Comparison of ENCODE assay signal across 19 cellular contexts in the genomic region with DNA sequence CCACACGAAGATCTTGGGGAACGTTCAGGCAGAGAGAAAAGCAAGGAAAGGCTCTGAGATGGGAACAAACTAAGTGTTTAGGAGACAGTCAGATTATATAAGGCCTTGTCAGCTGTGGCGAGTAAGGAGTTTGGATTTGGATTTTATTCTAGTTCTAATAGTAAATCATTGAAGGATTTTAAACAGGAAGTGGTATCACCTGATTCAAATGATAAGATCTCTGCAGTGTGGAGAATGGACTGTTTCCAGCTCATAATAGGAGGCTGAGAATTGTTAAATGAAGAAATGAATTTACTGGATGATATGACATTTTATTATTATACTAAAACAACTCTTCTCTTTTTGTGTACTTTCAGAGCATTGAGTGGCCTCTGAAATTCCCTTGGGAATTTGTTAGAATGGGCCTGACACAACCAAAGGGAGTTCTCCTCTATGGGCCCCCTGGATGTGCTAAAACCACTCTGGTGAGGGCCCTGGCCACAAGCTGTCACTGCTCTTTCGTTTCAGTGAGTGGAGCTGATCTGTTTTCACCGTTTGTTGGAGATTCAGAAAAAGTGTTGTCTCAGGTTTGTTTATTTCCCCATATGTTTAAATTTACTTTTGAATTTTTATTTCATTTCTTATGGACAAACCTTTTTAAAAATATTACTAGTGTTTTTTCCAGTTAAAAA. TPM values are rescaled to one million over a fixed set of nuclear protein-coding genes. Genes with fewer than 3 reads are reported as not detected.
DNase-seq lines count a peak whose midpoint lies in the region; ATAC-seq, FAIRE-seq and TF ChIP-seq lines count a peak whose summit lies in the region.
"Had no signal": no experiment of that assay in that cellular context is flagged by ENCODE, and none has a peak within 500 bp of the region (broad histone marks: within the 10 kb centered on the region; RNA-seq: fewer than 3 reads in every experiment).

No MANE protein-coding gene starts in this region.

- H3K4me2 ChIP-seq in keratinocyte (ENCODE audit: control insufficient read depth, extremely low read depth, insufficient read depth, low read depth, low read length) = no peak overlapping the region

- H3K27me3 ChIP-seq in keratinocyte (ENCODE audit: control insufficient read depth, extremely low read depth, insufficient read depth, low read length) = no peaks in the 10 kb centered on the region
- H3K27me3 ChIP-seq: body of pancreas, gastrocnemius medialis, ovary had no signal

- no peaks in the 10 kb centered on the region for H3K27me3 Mint-ChIP-seq in stimulated activated naive CD8-positive, alpha-beta T cell treated with anti-CD3 and anti-CD28 coated beads, Interleukin-15, amount 100 ng/mL, for 72 hours
- no peaks in the 10 kb centered on the region for H3K27me3 Mint-ChIP-seq in activated B cell treated with CpG ODN at 0.5 μM for 24 hours
- H3K27me3 Mint-ChIP-seq: IgD-negative memory B cell had no signal

- H3K9me1 ChIP-seq in keratinocyte (ENCODE audit: control insufficient read depth, extremely low read depth, insufficient read depth, low read length) = no peaks in the 10 kb centered on the region

- peak overlapping the region in 1 of 2 donors; percentile 10 for H3K27ac Mint-ChIP-seq in stimulated activated naive CD8-positive, alpha-beta T cell treated with anti-CD3 and anti-CD28 coated beads, Interleukin-15, amount 100 ng/mL, for 72 hours
- peak overlapping the region; percentile 30 for H3K27ac Mint-ChIP-seq in activated B cell treated with CpG ODN at 0.5 μM for 24 hours
- H3K27ac Mint-ChIP-seq: activated naive CD4-positive, alpha-beta T cell treated with anti-CD3 and anti-CD28 coated beads for 36 hours; IgD-negative memory B cell had no signal

- H3K4me3 ChIP-seq in keratinocyte (ENCODE audit: control insufficient read depth in 2 of 3, extremely low read depth in 1 of 3, insufficient read depth in 2 of 3, low read depth in 1 of 3, low read length in 3 of 3) = no peak overlapping the region
- H3K4me3 ChIP-seq: body of pancreas, gastrocnemius medialis, ovary had no signal

- H3K9me3 Mint-ChIP-seq in stimulated activated naive CD8-positive, alpha-beta T cell treated with anti-CD3 and anti-CD28 coated beads, Interleukin-15, amount 100 ng/mL, for 72 hours = no peaks in the 10 kb centered on the region
- H3K9me3 Mint-ChIP-seq in activated B cell treated with CpG ODN at 0.5 μM for 24 hours = no peaks in the 10 kb centered on the region
- H3K9me3 Mint-ChIP-seq: activated naive CD4-positive, alpha-beta T cell treated with anti-CD3 and anti-CD28 coated beads for 36 hours; IgD-negative memory B cell had no signal

- peaks cover 18 to 21% of the 10 kb centered on the region in 2 experiments for H3K36me3 ChIP-seq in keratinocyte (ENCODE audit: control insufficient read depth in 2 of 2, extremely low read depth in 1 of 2, insufficient read depth in 2 of 2, low read length in 2 of 2)
- H3K36me3 ChIP-seq: ovary had no signal

- no peaks in the 10 kb centered on the region for H3K9me3 ChIP-seq in keratinocyte (ENCODE audit: control insufficient read depth, low read depth, low read length)
- H3K9me3 ChIP-seq: body of pancreas, gastrocnemius medialis, ovary had no signal

- peak; percentile 13 for FAIRE-seq in keratinocyte (lab: Jason Lieb, UNC)
- FAIRE-seq: D721Med had no signal

- no peak for DNase-seq in stimulated activated naive CD8-positive, alpha-beta T cell treated with anti-CD3 and anti-CD28 coated beads, Interleukin-15, Interleukin-2, amounts not matched to agents 100 U/mL and 50 U/mL, for 24 hours
- no peak for DNase-seq in stimulated activated naive CD8-positive, alpha-beta T cell treated with anti-CD3 and anti-CD28 coated beads, Interleukin-15, amount 100 ng/mL, for 72 hours
- no peak for DNase-seq in activated B cell treated with CpG ODN at 0.5 μM for 24 hours
- DNase-seq in keratinocyte (ENCODE audit: low read depth, low spot score) = no peak
- no peak for DNase-seq in effector CD8-positive, alpha-beta T cell (lab: John Stamatoyannopoulos, UW)
- no peak for DNase-seq in nucleus accumbens (lab: John Stamatoyannopoulos, UW)
- DNase-seq: activated naive CD4-positive, alpha-beta T cell treated with anti-CD3 and anti-CD28 coated beads for 36 hours; body of pancreas; cortex of kidney; gastrocnemius medialis; NCI-H187 treated with DMSO at 0.1 percent for 48 hours; NCI-H510A; ovary; stimulated activated CD4-positive, alpha-beta T cell treated with anti-CD3 and anti-CD28 coated beads, Interleukin-1b, Interleukin-23, amount 100 ng/mL, for 48 hours had no signal

- H3K36me3 Mint-ChIP-seq in activated B cell treated with CpG ODN at 0.5 μM for 24 hours (ENCODE audit: low read depth) = peaks cover 78% of the 10 kb centered on the region

- no peak overlapping the region for H3K9ac ChIP-seq in keratinocyte (ENCODE audit: control insufficient read depth, extremely low read depth, insufficient read depth, low read length)

- H3K4me1 Mint-ChIP-seq in stimulated activated naive CD8-positive, alpha-beta T cell treated with anti-CD3 and anti-CD28 coated beads, Interleukin-15, amount 100 ng/mL, for 72 hours = peaks cover 19% of the 10 kb centered on the region
- H3K4me1 Mint-ChIP-seq in activated B cell treated with CpG ODN at 0.5 μM for 24 hours = peaks cover 14% of the 10 kb centered on the region

- no peaks in the 10 kb centered on the region for H4K20me1 ChIP-seq in keratinocyte (ENCODE audit: control insufficient read depth, extremely low read depth, insufficient read depth, low read length)

- TF ChIP-seq CTCF in activated B cell treated with CpG ODN at 0.5 μM for 24 hours (IDR thresholded peaks at IDR 0.05) = no peak
- TF ChIP-seq CTCF in keratinocyte (optimal IDR thresholded peaks at IDR 0.05 in 1 of 3, IDR thresholded peaks at IDR 0.05 in 1 of 3, conservative IDR thresholded peaks at IDR 0.05 in 1 of 3; ENCODE audit: extremely low read depth in 1 of 3, insufficient read depth in 2 of 3, low read length in 3 of 3) = no peak

- ATAC-seq in stimulated activated naive CD8-positive, alpha-beta T cell treated with anti-CD3 and anti-CD28 coated beads, Interleukin-15, Interleukin-2, amounts not matched to agents 100 U/mL and 50 U/mL, for 24 hours = peak; percentile 46
- no peak for ATAC-seq in stimulated activated naive CD8-positive, alpha-beta T cell treated with anti-CD3 and anti-CD28 coated beads, Interleukin-15, amount 100 ng/mL, for 72 hours
- ATAC-seq in activated B cell treated with CpG ODN at 0.5 μM for 24 hours (ENCODE audit: low read depth) (no peak), HG02870 (IDR thresholded peaks at IDR 0.05; ENCODE audit: unreplicated experiment) (no peak)
- ATAC-seq: body of pancreas, gastrocnemius medialis, HCT116 had no signal

- CTCF ChIA-PET in activated B cell treated with CpG ODN at 0.5 μM for 24 hours (lab: Charles Lee) = interaction anchor here (2.2 kb wide), 1 partner anchor 44 kb away, joined by 7 read pairs; no protein-coding TSS in a partner anchor

- dilution Hi-C loops in keratinocyte (cut with MboI; ENCODE audit: extremely low pct_ligation_motif_present, low sequenced_read_pairs) = no loop called here

- H2AFZ ChIP-seq in keratinocyte (ENCODE audit: control insufficient read depth, low read length) = no peak overlapping the region

- no peak overlapping the region for H3K4me3 Mint-ChIP-seq in stimulated activated naive CD8-positive, alpha-beta T cell treated with anti-CD3 and anti-CD28 coated beads, Interleukin-15, amount 100 ng/mL, for 72 hours
- H3K4me3 Mint-ChIP-seq in activated B cell treated with CpG ODN at 0.5 μM for 24 hours = no peak overlapping the region
- H3K4me3 Mint-ChIP-seq: activated naive CD4-positive, alpha-beta T cell treated with anti-CD3 and anti-CD28 coated beads for 36 hours; IgD-negative memory B cell had no signal

- no peaks in the 10 kb centered on the region for H3K4me1 ChIP-seq in keratinocyte (ENCODE audit: control insufficient read depth, extremely low read depth, insufficient read depth, low read length)
- H3K4me1 ChIP-seq: gastrocnemius medialis had no signal

- POLR2A ChIA-PET in activated B cell treated with CpG ODN at 0.5 μM for 24 hours (lab: Charles Lee) = interaction anchor here (1.7 kb wide), 1 partner anchor 12 kb away, joined by 7 read pairs; a partner anchor contains a TSS

- H3K27ac ChIP-seq in keratinocyte (ENCODE audit: control insufficient read depth, insufficient read depth, low read length) = no peak overlapping the region
- H3K27ac ChIP-seq: epithelial cell of prostate, gastrocnemius medialis, ovary had no signal

- H3K79me2 ChIP-seq in keratinocyte (ENCODE audit: control insufficient read depth, insufficient read depth, low read length) = no peaks in the 10 kb centered on the region

- intact Hi-C loops in activated B cell treated with CpG ODN at 0.5 μM for 24 hours (cut with micrococcal nuclease) = no loop called here

RNA-seq across cellular contexts. Expression of gene GATM, which starts 36.0 kb away (rescaled TPM):
- total RNA-seq in activated B cell treated with CpG ODN at 0.5 μM for 24 hours = 12.6 and 15.7 TPM in 2 replicates
- polyA plus RNA-seq in keratinocyte = 0.53 to 1.2 TPM (median 0.60 TPM) in 3 replicates
- polyA plus RNA-seq in keratinocyte (2011; ENCODE audit: low read depth) = 1.1 TPM
- polyA plus RNA-seq in keratinocyte (2011; cell fraction: cytosol; rRNA removed) = 0.56 and 1.1 TPM in 2 replicates
- 0.84 and 1.7 TPM in 2 replicates for polyA plus RNA-seq in keratinocyte (2011; cell fraction: nucleus; rRNA removed)
- 0.29 and 1.2 TPM in 2 replicates for polyA plus RNA-seq in keratinocyte (2012; ENCODE audit: low replicate concordance)
- 0.32 to 1.6 TPM in 2 of 3 replicates, not detected in the other for polyA minus RNA-seq in keratinocyte
- not detected for polyA minus RNA-seq in keratinocyte (2011; cell fraction: cytosol; rRNA and poly(A)+ RNA removed)
- 0.53 and 1.7 TPM in 2 replicates for polyA minus RNA-seq in keratinocyte (2011; cell fraction: nucleus; rRNA and poly(A)+ RNA removed)
